Comparison of ENCODE assay signal across 2 cellular contexts in the genomic region with DNA sequence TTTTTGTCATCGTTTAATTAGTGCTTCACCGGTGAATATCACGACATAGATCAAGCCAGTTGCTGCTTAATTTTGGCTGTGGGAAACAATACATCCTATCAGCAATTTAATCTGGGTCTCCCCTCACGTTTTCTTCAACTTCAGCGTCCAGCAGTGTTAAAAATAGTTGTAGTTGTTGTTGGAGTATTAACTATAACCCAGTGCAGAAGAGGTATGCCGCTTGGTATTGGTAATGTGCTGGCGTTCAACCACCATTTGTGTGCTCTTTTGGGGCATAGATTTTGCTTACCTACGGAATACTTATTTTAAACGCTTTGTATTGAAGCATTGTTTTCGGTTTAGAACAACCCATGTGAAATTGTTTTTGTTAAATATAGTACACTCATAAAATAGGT.
TF ChIP-seq lines count a peak whose summit lies in the region.

No MANE protein-coding gene starts in this region.

TF ChIP-seq in A549, 52 proteins besides CTCF, POLR2A, EP300 and RAD21 (continued from another document):
- TF ChIP-seq, protein P1, sequence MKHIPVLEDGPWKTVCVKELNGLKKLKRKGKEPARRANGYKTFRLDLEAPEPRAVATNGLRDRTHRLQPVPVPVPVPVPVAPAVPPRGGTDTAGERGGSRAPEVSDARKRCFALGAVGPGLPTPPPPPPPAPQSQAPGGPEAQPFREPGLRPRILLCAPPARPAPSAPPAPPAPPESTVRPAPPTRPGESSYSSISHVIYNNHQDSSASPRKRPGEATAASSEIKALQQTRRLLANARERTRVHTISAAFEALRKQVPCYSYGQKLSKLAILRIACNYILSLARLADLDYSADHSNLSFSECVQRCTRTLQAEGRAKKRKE (CRISPR knock-in tag; IDR thresholded peaks at IDR 0.05; ENCODE audit: low read depth) = no peak
- TF ChIP-seq RFX5 (IDR thresholded peaks at IDR 0.05) (no peak), ZC3H11A (IDR thresholded peaks at IDR 0.05) (no peak), NR3C1 (IDR thresholded peaks at IDR 0.05) (no peak)
- TF ChIP-seq, protein P2, sequence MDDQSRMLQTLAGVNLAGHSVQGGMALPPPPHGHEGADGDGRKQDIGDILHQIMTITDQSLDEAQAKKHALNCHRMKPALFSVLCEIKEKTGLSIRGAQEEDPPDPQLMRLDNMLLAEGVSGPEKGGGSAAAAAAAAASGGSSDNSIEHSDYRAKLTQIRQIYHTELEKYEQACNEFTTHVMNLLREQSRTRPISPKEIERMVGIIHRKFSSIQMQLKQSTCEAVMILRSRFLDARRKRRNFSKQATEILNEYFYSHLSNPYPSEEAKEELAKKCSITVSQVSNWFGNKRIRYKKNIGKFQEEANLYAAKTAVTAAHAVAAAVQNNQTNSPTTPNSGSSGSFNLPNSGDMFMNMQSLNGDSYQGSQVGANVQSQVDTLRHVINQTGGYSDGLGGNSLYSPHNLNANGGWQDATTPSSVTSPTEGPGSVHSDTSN (IDR thresholded peaks at IDR 0.05) = no peak

TF ChIP-seq in GM23338, 12 proteins besides CTCF, POLR2A, EP300 and RAD21 (continued from another document):
- TF ChIP-seq, protein P3, sequence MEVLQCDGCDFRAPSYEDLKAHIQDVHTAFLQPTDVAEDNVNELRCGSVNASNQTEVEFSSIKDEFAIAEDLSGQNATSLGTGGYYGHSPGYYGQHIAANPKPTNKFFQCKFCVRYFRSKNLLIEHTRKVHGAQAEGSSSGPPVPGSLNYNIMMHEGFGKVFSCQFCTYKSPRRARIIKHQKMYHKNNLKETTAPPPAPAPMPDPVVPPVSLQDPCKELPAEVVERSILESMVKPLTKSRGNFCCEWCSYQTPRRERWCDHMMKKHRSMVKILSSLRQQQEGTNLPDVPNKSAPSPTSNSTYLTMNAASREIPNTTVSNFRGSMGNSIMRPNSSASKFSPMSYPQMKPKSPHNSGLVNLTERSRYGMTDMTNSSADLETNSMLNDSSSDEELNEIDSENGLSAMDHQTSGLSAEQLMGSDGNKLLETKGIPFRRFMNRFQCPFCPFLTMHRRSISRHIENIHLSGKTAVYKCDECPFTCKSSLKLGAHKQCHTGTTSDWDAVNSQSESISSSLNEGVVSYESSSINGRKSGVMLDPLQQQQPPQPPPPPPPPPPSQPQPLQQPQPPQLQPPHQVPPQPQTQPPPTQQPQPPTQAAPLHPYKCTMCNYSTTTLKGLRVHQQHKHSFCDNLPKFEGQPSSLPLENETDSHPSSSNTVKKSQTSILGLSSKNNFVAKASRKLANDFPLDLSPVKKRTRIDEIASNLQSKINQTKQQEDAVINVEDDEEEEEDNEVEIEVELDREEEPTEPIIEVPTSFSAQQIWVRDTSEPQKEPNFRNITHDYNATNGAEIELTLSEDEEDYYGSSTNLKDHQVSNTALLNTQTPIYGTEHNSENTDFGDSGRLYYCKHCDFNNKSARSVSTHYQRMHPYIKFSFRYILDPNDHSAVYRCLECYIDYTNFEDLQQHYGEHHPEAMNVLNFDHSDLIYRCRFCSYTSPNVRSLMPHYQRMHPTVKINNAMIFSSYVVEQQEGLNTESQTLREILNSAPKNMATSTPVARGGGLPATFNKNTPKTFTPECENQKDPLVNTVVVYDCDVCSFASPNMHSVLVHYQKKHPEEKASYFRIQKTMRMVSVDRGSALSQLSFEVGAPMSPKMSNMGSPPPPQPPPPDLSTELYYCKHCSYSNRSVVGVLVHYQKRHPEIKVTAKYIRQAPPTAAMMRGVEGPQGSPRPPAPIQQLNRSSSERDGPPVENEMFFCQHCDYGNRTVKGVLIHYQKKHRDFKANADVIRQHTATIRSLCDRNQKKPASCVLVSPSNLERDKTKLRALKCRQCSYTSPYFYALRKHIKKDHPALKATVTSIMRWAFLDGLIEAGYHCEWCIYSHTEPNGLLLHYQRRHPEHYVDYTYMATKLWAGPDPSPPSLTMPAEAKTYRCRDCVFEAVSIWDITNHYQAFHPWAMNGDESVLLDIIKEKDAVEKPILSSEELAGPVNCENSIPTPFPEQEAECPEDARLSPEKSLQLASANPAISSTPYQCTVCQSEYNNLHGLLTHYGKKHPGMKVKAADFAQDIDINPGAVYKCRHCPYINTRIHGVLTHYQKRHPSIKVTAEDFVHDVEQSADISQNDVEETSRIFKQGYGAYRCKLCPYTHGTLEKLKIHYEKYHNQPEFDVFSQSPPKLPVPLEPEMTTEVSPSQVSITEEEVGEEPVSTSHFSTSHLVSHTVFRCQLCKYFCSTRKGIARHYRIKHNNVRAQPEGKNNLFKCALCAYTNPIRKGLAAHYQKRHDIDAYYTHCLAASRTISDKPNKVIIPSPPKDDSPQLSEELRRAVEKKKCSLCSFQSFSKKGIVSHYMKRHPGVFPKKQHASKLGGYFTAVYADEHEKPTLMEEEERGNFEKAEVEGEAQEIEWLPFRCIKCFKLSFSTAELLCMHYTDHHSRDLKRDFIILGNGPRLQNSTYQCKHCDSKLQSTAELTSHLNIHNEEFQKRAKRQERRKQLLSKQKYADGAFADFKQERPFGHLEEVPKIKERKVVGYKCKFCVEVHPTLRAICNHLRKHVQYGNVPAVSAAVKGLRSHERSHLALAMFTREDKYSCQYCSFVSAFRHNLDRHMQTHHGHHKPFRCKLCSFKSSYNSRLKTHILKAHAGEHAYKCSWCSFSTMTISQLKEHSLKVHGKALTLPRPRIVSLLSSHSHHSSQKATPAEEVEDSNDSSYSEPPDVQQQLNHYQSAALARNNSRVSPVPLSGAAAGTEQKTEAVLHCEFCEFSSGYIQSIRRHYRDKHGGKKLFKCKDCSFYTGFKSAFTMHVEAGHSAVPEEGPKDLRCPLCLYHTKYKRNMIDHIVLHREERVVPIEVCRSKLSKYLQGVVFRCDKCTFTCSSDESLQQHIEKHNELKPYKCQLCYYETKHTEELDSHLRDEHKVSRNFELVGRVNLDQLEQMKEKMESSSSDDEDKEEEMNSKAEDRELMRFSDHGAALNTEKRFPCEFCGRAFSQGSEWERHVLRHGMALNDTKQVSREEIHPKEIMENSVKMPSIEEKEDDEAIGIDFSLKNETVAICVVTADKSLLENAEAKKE (CRISPR knock-in tag; IDR thresholded peaks at IDR 0.05) = no peak
- no peak for TF ChIP-seq NANOG (IDR thresholded peaks at IDR 0.05; ENCODE audit: borderline replicate concordance)
- TF ChIP-seq POLR2AphosphoS5 (IDR thresholded peaks at IDR 0.05; ENCODE audit: low read depth) = no peak
- no peak for TF ChIP-seq ZNF331 (CRISPR knock-in tag; IDR thresholded peaks at IDR 0.05; ENCODE audit: low read depth)
